In the genomic region with DNA sequence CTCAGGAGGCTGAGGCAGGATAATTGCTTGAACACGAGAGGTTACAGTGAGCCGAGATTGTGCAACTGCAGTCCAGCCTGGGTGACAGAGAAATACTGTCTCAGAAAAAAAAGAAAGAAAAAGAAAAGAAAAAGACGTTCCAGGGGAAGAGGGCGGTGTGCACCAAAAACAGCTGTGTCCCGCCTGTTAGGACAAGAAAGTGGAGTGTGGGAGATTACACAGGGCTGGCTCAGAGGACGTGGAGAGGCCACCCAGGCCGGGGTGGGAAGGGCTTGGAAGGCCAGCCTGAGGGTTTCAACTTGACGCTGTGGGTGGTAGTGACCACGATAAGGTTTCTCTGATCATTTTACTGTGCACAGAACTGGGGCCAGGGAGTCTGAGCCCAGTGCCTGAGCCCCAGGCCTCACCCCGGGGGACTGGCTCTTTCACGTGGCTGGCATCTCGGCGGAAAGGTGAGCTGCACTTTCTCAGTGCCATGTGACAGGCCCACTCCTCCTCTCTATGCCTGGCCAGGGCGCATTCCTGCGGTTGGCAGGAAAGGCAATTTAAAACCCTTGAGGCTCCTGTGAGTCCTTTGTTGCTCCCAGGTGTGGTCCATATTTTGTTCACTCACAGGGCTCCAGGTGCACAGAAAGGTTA, we compare ENCODE assay signal across 10 cellular contexts. TPM values are rescaled to one million over a fixed set of nuclear protein-coding genes. Genes with fewer than 3 reads are reported as not detected.
DNase-seq lines count a peak whose midpoint lies in the region; ATAC-seq, FAIRE-seq and TF ChIP-seq lines count a peak whose summit lies in the region.
"Had no signal": no experiment of that assay in that cellular context is flagged by ENCODE, and none has a peak within 500 bp of the region (broad histone marks: within the 10 kb centered on the region; RNA-seq: fewer than 3 reads in every experiment).

No MANE protein-coding gene starts in this region.

- no peaks in the 10 kb centered on the region for H3K9me3 Mint-ChIP-seq in activated naive CD8-positive, alpha-beta T cell treated with anti-CD3 and anti-CD28 coated beads, Interleukin-2, amount 50 U/mL, for 24 hours
- H3K9me3 Mint-ChIP-seq in activated naive CD8-positive, alpha-beta T cell treated with anti-CD3 and anti-CD28 coated beads for 36 hours: no peaks in the 10 kb centered on the region
- H3K9me3 Mint-ChIP-seq: HFFc6 had no signal

- H3K9me3 ChIP-seq in lower lobe of right lung (no peaks in the 10 kb centered on the region), vagina (no peaks in the 10 kb centered on the region)

- H3K27me3 ChIP-seq in bronchial epithelial cell (ENCODE audit: control insufficient read depth, insufficient read depth, low read length) (no peaks in the 10 kb centered on the region), lower lobe of right lung (ENCODE audit: low read depth) (no peaks in the 10 kb centered on the region), vagina (no peaks in the 10 kb centered on the region)

- H3K4me1 Mint-ChIP-seq in activated naive CD8-positive, alpha-beta T cell treated with anti-CD3 and anti-CD28 coated beads, Interleukin-2, amount 50 U/mL, for 24 hours: peaks cover 16% of the 10 kb centered on the region
- peaks cover 9% of the 10 kb centered on the region for H3K4me1 Mint-ChIP-seq in activated naive CD8-positive, alpha-beta T cell treated with anti-CD3 and anti-CD28 coated beads for 36 hours
- H3K4me1 Mint-ChIP-seq: B cell had no signal

- ATAC-seq in activated naive CD8-positive, alpha-beta T cell treated with anti-CD3 and anti-CD28 coated beads, Interleukin-2, amount 50 U/mL, for 24 hours: peak; percentile 8
- ATAC-seq in lower lobe of right lung: peak; percentile 90 to 93
- no peak for ATAC-seq in HG03565 (IDR thresholded peaks at IDR 0.05; ENCODE audit: unreplicated experiment)

- H3K4me3 ChIP-seq in bronchial epithelial cell (ENCODE audit: low read depth, low read length) (no peak overlapping the region), lower lobe of right lung (no peak overlapping the region), vagina (no peak overlapping the region)

- no peak for TF ChIP-seq POLR2A in vagina (IDR thresholded peaks at IDR 0.05)

- TF ChIP-seq CTCF in bronchial epithelial cell (IDR thresholded peaks at IDR 0.05; ENCODE audit: insufficient read depth, low read length, severe bottlenecking) (no peak), lower lobe of right lung (IDR thresholded peaks at IDR 0.05) (no peak), vagina (IDR thresholded peaks at IDR 0.05) (no peak)

- H3K27ac ChIP-seq in lower lobe of right lung: peak overlapping the region; percentile 82
- peak overlapping the region; percentile 25 for H3K27ac ChIP-seq in vagina

- H3K4me3 Mint-ChIP-seq in activated naive CD8-positive, alpha-beta T cell treated with anti-CD3 and anti-CD28 coated beads, Interleukin-2, amount 50 U/mL, for 24 hours: no peak overlapping the region
- no peak overlapping the region for H3K4me3 Mint-ChIP-seq in activated naive CD8-positive, alpha-beta T cell treated with anti-CD3 and anti-CD28 coated beads for 36 hours
- H3K4me3 Mint-ChIP-seq: B cell, HFFc6 had no signal

- H3K27me3 Mint-ChIP-seq in activated naive CD8-positive, alpha-beta T cell treated with anti-CD3 and anti-CD28 coated beads, Interleukin-2, amount 50 U/mL, for 24 hours: no peaks in the 10 kb centered on the region
- no peaks in the 10 kb centered on the region for H3K27me3 Mint-ChIP-seq in activated naive CD8-positive, alpha-beta T cell treated with anti-CD3 and anti-CD28 coated beads for 36 hours
- H3K27me3 Mint-ChIP-seq: B cell had no signal

- H3K36me3 ChIP-seq in bronchial epithelial cell (ENCODE audit: control insufficient read depth, insufficient read depth, low read length) (peaks cover 4% of the 10 kb centered on the region), lower lobe of right lung (peaks cover 13% of the 10 kb centered on the region), vagina (peaks cover 0 to 7% of the 10 kb centered on the region in 2 donors)

- peaks cover 7% of the 10 kb centered on the region for H3K36me3 Mint-ChIP-seq in activated naive CD8-positive, alpha-beta T cell treated with anti-CD3 and anti-CD28 coated beads, Interleukin-2, amount 50 U/mL, for 24 hours (ENCODE audit: low read depth)
- H3K36me3 Mint-ChIP-seq in activated naive CD8-positive, alpha-beta T cell treated with anti-CD3 and anti-CD28 coated beads for 36 hours: peaks cover 6% of the 10 kb centered on the region

- peak; percentile 70 for FAIRE-seq in bronchial epithelial cell (lab: Jason Lieb, UNC)

- H3K27ac Mint-ChIP-seq in activated naive CD8-positive, alpha-beta T cell treated with anti-CD3 and anti-CD28 coated beads, Interleukin-2, amount 50 U/mL, for 24 hours: no peak overlapping the region
- H3K27ac Mint-ChIP-seq in activated naive CD8-positive, alpha-beta T cell treated with anti-CD3 and anti-CD28 coated beads for 36 hours: no peak overlapping the region
- H3K27ac Mint-ChIP-seq: B cell, HFFc6 had no signal

- no peak for DNase-seq in activated naive CD8-positive, alpha-beta T cell treated with anti-CD3 and anti-CD28 coated beads, Interleukin-2, amount 50 U/mL, for 24 hours
- no peak for DNase-seq in activated naive CD8-positive, alpha-beta T cell treated with anti-CD3 and anti-CD28 coated beads for 36 hours
- DNase-seq in bronchial epithelial cell (ENCODE audit: low read depth): peak; percentile 84
- DNase-seq in lower lobe of right lung: peak; percentile 90
- no peak for DNase-seq in vagina (ENCODE audit: extremely low spot score in 2 of 2)
- DNase-seq in stimulated activated naive CD4-positive, alpha-beta T cell treated with Interleukin-2 at 50 U/mL for 16 hours (lab: John Stamatoyannopoulos, UW): no peak
- DNase-seq in epidermal melanocyte (ENCODE audit: insufficient read length, low spot score): no peak
- DNase-seq: HFFc6 had no signal

- peaks cover 42% of the 10 kb centered on the region for H3K4me1 ChIP-seq in lower lobe of right lung
- peaks cover 28% of the 10 kb centered on the region for H3K4me1 ChIP-seq in vagina

- intact Hi-C loops in lower lobe of right lung (cut with DNase I): no loop called here
- intact Hi-C loops in vagina (cut with DNase I): no loop called here

RNA-seq across cellular contexts. Expression of a gene that starts 13.9 kb away (rescaled TPM):
- 10 to 100 TPM; 28.0 to 29.6 TPM for total RNA-seq in activated naive CD8-positive, alpha-beta T cell treated with anti-CD3 and anti-CD28 coated beads for 36 hours
- total RNA-seq in bronchial epithelial cell: 10.8 and 17.4 TPM in 2 replicates
- total RNA-seq in lower lobe of right lung: 72.5 TPM
- 34.1 TPM for total RNA-seq in vagina

RNA-seq across cellular contexts. Expression of a gene that starts 22.2 kb away (rescaled TPM):
- total RNA-seq in activated naive CD8-positive, alpha-beta T cell treated with anti-CD3 and anti-CD28 coated beads for 36 hours: 10 to 100 TPM; 35.4 to 41.3 TPM
- total RNA-seq in bronchial epithelial cell (75.0 and 179 TPM in 2 replicates), lower lobe of right lung (244 TPM), vagina (94.3 TPM)

Comparison
In these comparisons a context has a peak if more than half of its experiments do, and no peak if none do; other contexts are left out.
1. DNase-seq: peak in bronchial epithelial cell (single experiment) and lower lobe of right lung (single experiment); none in activated naive CD8-positive, alpha-beta T cell treated with anti-CD3 and anti-CD28 coated beads, Interleukin-2, amount 50 U/mL, for 24 hours (single experiment), activated naive CD8-positive, alpha-beta T cell treated with anti-CD3 and anti-CD28 coated beads for 36 hours (single experiment), vagina (0 of 2), stimulated activated naive CD4-positive, alpha-beta T cell treated with Interleukin-2 at 50 U/mL for 16 hours (single experiment) and epidermal melanocyte (single experiment).